ENCODE assay signal across 6 cellular contexts in the genomic region with DNA sequence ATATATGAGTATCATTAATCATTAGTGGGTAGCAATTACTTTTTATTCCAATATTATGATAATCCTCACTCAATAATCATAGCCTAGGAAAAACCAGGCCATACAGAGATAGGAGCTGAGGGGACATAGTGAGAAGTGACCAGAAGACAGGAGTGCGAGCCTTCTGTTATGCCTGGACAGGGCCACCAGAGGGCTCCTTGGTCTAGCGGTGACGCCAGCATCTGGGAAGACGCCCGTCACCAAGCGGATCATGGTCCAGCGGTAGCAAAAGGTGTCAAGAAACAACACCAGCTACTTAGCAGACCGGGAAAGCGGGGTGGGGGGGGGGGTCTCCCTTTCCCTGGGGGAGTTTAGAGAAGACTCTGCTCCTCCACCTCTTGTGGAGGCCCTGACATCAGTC. TPM values are rescaled to one million over a fixed set of nuclear protein-coding genes. Genes with fewer than 3 reads are reported as not detected.
DNase-seq lines count a peak whose midpoint lies in the region; TF ChIP-seq lines count a peak whose summit lies in the region.
"Not testable (repeated sequence)": the region's sequence is repeated elsewhere in the genome, so short reads cannot be mapped to it uniquely, and the experiment has no call there.

No MANE protein-coding gene starts in this region.

- not testable (repeated sequence) for H2AK5ac ChIP-seq in mesenchymal stem cell (ENCODE audit: low read length, severe bottlenecking)

- not testable (repeated sequence) for H3K9me3 ChIP-seq in esophagus muscularis mucosa; mesenchymal stem cell (ENCODE audit: control insufficient read depth, low read length); thyroid gland

- H2BK120ac ChIP-seq in mesenchymal stem cell (ENCODE audit: low read depth, low read length) = not testable (repeated sequence)

- H3K4me2 ChIP-seq in mesenchymal stem cell (ENCODE audit: low read length, poor library complexity, severe bottlenecking) = not testable (repeated sequence)

- not testable (repeated sequence) for TF ChIP-seq POLR2A in esophagus muscularis mucosa (IDR thresholded peaks at IDR 0.05; ENCODE audit: low read depth); thyroid gland (IDR thresholded peaks at IDR 0.05)

- TF ChIP-seq CTCF in esophagus muscularis mucosa (IDR thresholded peaks at IDR 0.05) (peak; percentile 58 to 81 (median 66)), thyroid gland (IDR thresholded peaks at IDR 0.05) (peak; percentile 42 to 80 (median 66))

- not testable (repeated sequence) for H2BK5ac ChIP-seq in mesenchymal stem cell (ENCODE audit: low read depth, low read length, poor library complexity, severe bottlenecking)

- H3K9ac ChIP-seq in mesenchymal stem cell (ENCODE audit: low read length) = not testable (repeated sequence)

- H3K4me3 ChIP-seq in esophagus muscularis mucosa; mesenchymal stem cell (ENCODE audit: insufficient read depth in 1 of 2, low read depth in 1 of 2, low read length in 2 of 2); thyroid gland (replicated peaks in 1 of 3): not testable (repeated sequence)

- H3K27me3 ChIP-seq in esophagus muscularis mucosa (peaks cover 0 to 14% (median 2%) of the 10 kb centered on the region in 4 donors), mesenchymal stem cell (ENCODE audit: control insufficient read depth in 1 of 2, insufficient read depth in 1 of 2, low read length in 2 of 2) (peaks cover 0 to 32% of the 10 kb centered on the region in 2 experiments)
- H3K27me3 ChIP-seq in thyroid gland = not testable (repeated sequence)

- not testable (repeated sequence) for H3K23ac ChIP-seq in mesenchymal stem cell (ENCODE audit: low read length in 2 of 2)

- not testable (repeated sequence) for TF ChIP-seq EP300 in esophagus muscularis mucosa (IDR thresholded peaks at IDR 0.05)

- H3K18ac ChIP-seq in mesenchymal stem cell (ENCODE audit: low read depth in 1 of 2, low read length in 2 of 2) = not testable (repeated sequence)

- not testable (repeated sequence) for H3K4ac ChIP-seq in mesenchymal stem cell (ENCODE audit: low read depth in 1 of 2, low read length in 2 of 2)

- not testable (repeated sequence) for H2BK15ac ChIP-seq in mesenchymal stem cell (ENCODE audit: low read depth, poor library complexity, severe bottlenecking)

- H3K14ac ChIP-seq in mesenchymal stem cell (ENCODE audit: low read length in 2 of 2) = not testable (repeated sequence)

- H3K79me1 ChIP-seq in mesenchymal stem cell (replicated peaks; ENCODE audit: low read length, poor library complexity, severe bottlenecking) = not testable (repeated sequence)

- WGBS in esophagus muscularis mucosa = 0% methylated on average over 1 of the region's 9 CpGs
- WGBS in mesenchymal stem cell = 5% methylated on average over 4 of the region's 9 CpGs
- WGBS in thyroid gland, 2 donors = 2 to 18% methylated on average over 9 of the region's 9 CpGs

- H3K4me1 ChIP-seq in esophagus muscularis mucosa (peaks cover 13 to 24% (median 16%) of the 10 kb centered on the region in 4 donors), thyroid gland (peaks cover 11% of the 10 kb centered on the region in 2 donors)
- not testable (repeated sequence) for H3K4me1 ChIP-seq in mesenchymal stem cell (ENCODE audit: control insufficient read depth, insufficient read depth, low read depth, low read length)

- in situ Hi-C loops in G401 (cut with HindIII; ENCODE audit: low sequenced_read_pairs) = not testable (repeated sequence)

- DNase-seq in G401 (ENCODE audit: low spot score) (peak; percentile 61), NCI-H748 (lab: John Stamatoyannopoulos, UW; ENCODE audit: unreplicated experiment) (peak; percentile 22), mesenchymal stem cell (peak; percentile 30), thyroid gland (peak; percentile 60 to 69)
- DNase-seq in activated effector memory CD4-positive, alpha-beta T cell treated with anti-CD3 and anti-CD28 coated beads, Interleukin-2, amount 50 U/mL, for 16 hours = peak; percentile 69
- not testable (repeated sequence) for DNase-seq in esophagus muscularis mucosa (ENCODE audit: extremely low spot score)

- not testable (repeated sequence) for H3K27ac ChIP-seq in esophagus muscularis mucosa (replicated peaks in 1 of 4); mesenchymal stem cell (ENCODE audit: low read length, poor library complexity, severe bottlenecking); thyroid gland

- not testable (repeated sequence) for H4K8ac ChIP-seq in mesenchymal stem cell (ENCODE audit: low read length)

- not testable (repeated sequence) for H2AFZ ChIP-seq in mesenchymal stem cell (ENCODE audit: low read depth, low read length)

- peaks cover 0 to 66% (median 1%) of the 10 kb centered on the region in 4 donors for H3K36me3 ChIP-seq in esophagus muscularis mucosa
- H3K36me3 ChIP-seq in mesenchymal stem cell (ENCODE audit: control insufficient read depth in 1 of 2, insufficient read depth in 2 of 2, low read depth in 1 of 2, low read length in 2 of 2); thyroid gland: not testable (repeated sequence)

- not testable (repeated sequence) for H2BK12ac ChIP-seq in mesenchymal stem cell (ENCODE audit: low read length in 2 of 2)

- intact Hi-C loops in esophagus muscularis mucosa (cut with DNase I); thyroid gland (cut with DNase I): not testable (repeated sequence)

- not testable (repeated sequence) for H4K91ac ChIP-seq in mesenchymal stem cell (ENCODE audit: low read length)

RNA-seq across cellular contexts. Expression of a gene that starts 7.0 kb away (rescaled TPM):
- not detected in 2 replicates for total RNA-seq in G401 (2014; rRNA removed; shearing (Covaris generic))
- 10 to 100 TPM; 21.5 to 36.9 (median 27.9) TPM for total RNA-seq in esophagus muscularis mucosa
- 0.98 TPM for polyA plus RNA-seq in mesenchymal stem cell (2013, experiment 1 of 2)
- 0.86 TPM for polyA plus RNA-seq in mesenchymal stem cell (2013, experiment 2 of 2)
- total RNA-seq in thyroid gland = 10 to 100 TPM; 35.2 to 65.4 (median 48.8) TPM

RNA-seq across cellular contexts. Expression of a gene that starts 11.9 kb away (rescaled TPM):
- not detected in 2 replicates for total RNA-seq in G401 (2014; rRNA removed; shearing (Covaris generic))
- total RNA-seq in esophagus muscularis mucosa (1 to 10 TPM; 3.8 to 6.4 (median 6.1) TPM), thyroid gland (10 to 100 TPM; 12.4 to 21.3 (median 18.4) TPM)
- 3.3 TPM for polyA plus RNA-seq in mesenchymal stem cell (2013, experiment 1 of 2)
- polyA plus RNA-seq in mesenchymal stem cell (2013, experiment 2 of 2) = 2.8 TPM

RNA-seq across cellular contexts. Expression of a gene that starts 16.6 kb away (rescaled TPM):
- total RNA-seq in G401 (2014; rRNA removed; shearing (Covaris generic)) = 1.6 and 5.7 TPM in 2 replicates
- total RNA-seq in esophagus muscularis mucosa = 1 to 10 TPM in 3 of 4 donors, under 1 TPM in 1; 0.42 to 6.0 (median 2.9) TPM
- 2.9 TPM for polyA plus RNA-seq in mesenchymal stem cell (2013, experiment 1 of 2)
- 2.6 TPM for polyA plus RNA-seq in mesenchymal stem cell (2013, experiment 2 of 2)
- total RNA-seq in thyroid gland = 1 to 10 TPM; 4.2 to 7.4 (median 4.3) TPM

RNA-seq across cellular contexts. Expression of a gene that starts 18.0 kb away (rescaled TPM):
- 1.8 and 5.4 TPM in 2 replicates for total RNA-seq in G401 (2014; rRNA removed; shearing (Covaris generic))
- total RNA-seq in esophagus muscularis mucosa = 1 to 10 TPM; 1.7 to 3.7 (median 2.4) TPM
- polyA plus RNA-seq in mesenchymal stem cell (2013, experiment 1 of 2) = 1.6 TPM
- polyA plus RNA-seq in mesenchymal stem cell (2013, experiment 2 of 2) = 1.6 TPM
- total RNA-seq in thyroid gland = 10 to 100 TPM in 2 of 4 donors, 1 to 10 TPM in 2; 6.8 to 18.5 (median 10.9) TPM

RNA-seq across cellular contexts. Expression of a gene that starts 20.1 kb away (rescaled TPM):
- 1.7 TPM in 1 of 2 replicates, not detected in the other for total RNA-seq in G401 (2014; rRNA removed; shearing (Covaris generic))
- total RNA-seq in esophagus muscularis mucosa (10 to 100 TPM in 1 of 4 donors, 1 to 10 TPM in 3; 6.6 to 12.5 (median 8.1) TPM), thyroid gland (10 to 100 TPM in 1 of 4 donors, 1 to 10 TPM in 3; 4.6 to 13.0 (median 9.5) TPM)
- polyA plus RNA-seq in mesenchymal stem cell (2013, experiment 1 of 2) = not detected
- polyA plus RNA-seq in mesenchymal stem cell (2013, experiment 2 of 2) = not detected

Comparison
In these comparisons a context has a peak if more than half of its experiments do, and no peak if none do; other contexts are left out.
1. RNA of a gene that starts 7.0 kb away (total RNA-seq): 35.2 to 65.4 TPM in thyroid gland and 21.5 to 36.9 TPM in esophagus muscularis mucosa; not detected in G401; every median in the first group is over 10 times any median in the second.